Comparison of ENCODE assay signal across 8 cellular contexts in genomic region chr2:46230115-46230571, GRCh38.
DNase-seq lines count a peak whose midpoint lies in the region; ATAC-seq and TF ChIP-seq lines count a peak whose summit lies in the region.

No MANE protein-coding gene starts in this region.

- TF ChIP-seq CTCF in Panc1 (IDR thresholded peaks at IDR 0.05), result no peak

- peak; percentile 28 for DNase-seq in activated CD8-positive, alpha-beta memory T cell treated with anti-CD3 and anti-CD28 coated beads, Interleukin-2, amount 50 U/mL, for 4 hours
- DNase-seq in activated CD8-positive, alpha-beta memory T cell treated with anti-CD3 and anti-CD28 coated beads, Interleukin-2, amount 50 U/mL, for 48 hours, result no peak
- DNase-seq in Panc1 (ENCODE audit: low read depth, low spot score) (no peak), left cardiac atrium (no peak), cerebellar nuclear complex (lab: John Stamatoyannopoulos, UW) (no peak), DMS153 (lab: John Stamatoyannopoulos, UW) (no peak), NCI-H446 (lab: John Stamatoyannopoulos, UW) (no peak)

- ATAC-seq in HG02840 (IDR thresholded peaks at IDR 0.05; ENCODE audit: low FRiP score, unreplicated experiment) (peak; percentile 35), Panc1 (peak; percentile 48; the same call in 1 of the 2 replicates), left cardiac atrium (peak; percentile 65 to 90)

- CTCF ChIA-PET in Panc1 (lab: Charles Lee), result no interaction called here

- intact Hi-C loops in Panc1 (cut with micrococcal nuclease; ENCODE audit: unreplicated experiment), result no loop called here
- intact Hi-C loops in left cardiac atrium (cut with DNase I), result loop anchor here in 1 of 2 donors (5.0 kb wide), 1 partner anchor 142 kb away; no protein-coding TSS in a partner anchor

- no peaks in the 10 kb centered on the region for H3K36me3 ChIP-seq in Panc1 (ENCODE audit: control insufficient read depth, insufficient read depth, low read length)

- in situ Hi-C loops in Panc1 (cut with HindIII; ENCODE audit: low pct_unique_long_range_greater_than_20kb, low sequenced_read_pairs), result no loop called here

- H3K27me3 ChIP-seq in Panc1 (ENCODE audit: control insufficient read depth, insufficient read depth, low read length), result no peaks in the 10 kb centered on the region

- BruUV-seq in Panc1 (replicated peaks; lab: Mats Ljungman, UMichigan), result no TSS peak

- no peaks in the 10 kb centered on the region for H3K4me1 ChIP-seq in Panc1 (ENCODE audit: control insufficient read depth, insufficient read depth, low read length)

- no peak overlapping the region for H3K27ac ChIP-seq in Panc1 (ENCODE audit: low read length)

- POLR2A ChIA-PET in Panc1 (lab: Charles Lee), result interaction anchor here (0.5 to 0.6 kb wide), 2 partner anchors 12 to 89 kb away, joined by 3 read pairs; no protein-coding TSS in a partner anchor

- no peaks in the 10 kb centered on the region for H3K9me3 ChIP-seq in Panc1 (ENCODE audit: control insufficient read depth, insufficient read depth, low read depth, low read length)

- H3K4me3 ChIP-seq in Panc1 (ENCODE audit: low read depth in 2 of 2, low read length in 2 of 2), result no peak overlapping the region
